Comparison of ENCODE assay signal across 16 cellular contexts in genomic region chr7:14962778-14963177, GRCh38.
A peak's percentile ranks its signal among the peaks of the same experiment; 100 is the strongest.
DNase-seq lines count a peak whose midpoint lies in the region; ATAC-seq, FAIRE-seq and TF ChIP-seq lines count a peak whose summit lies in the region.
"Had no signal": no experiment of that assay in that cellular context is flagged by ENCODE, and none has a peak within 500 bp of the region (broad histone marks: within the 10 kb centered on the region; RNA-seq: fewer than 3 reads in every experiment).

No MANE protein-coding gene starts in this region.

- no peaks in the 10 kb centered on the region for H3K79me2 ChIP-seq in HepG2 (ENCODE audit: insufficient read depth, low read length)

- in situ Hi-C loops in HepG2 (cut with HindIII; ENCODE audit: extremely low pct_ligation_motif_present, low pct_unique_long_range_greater_than_20kb) = no loop called here

- POLR2A ChIA-PET in HepG2 (lab: Yijun Ruan, JAX) = no interaction called here

- H3K27me3 ChIP-seq in liver (ENCODE audit: control insufficient read depth in 4 of 4, insufficient read depth in 4 of 4, low read length in 3 of 4) (no peaks in the 10 kb centered on the region), HepG2 (ENCODE audit: control insufficient read depth in 1 of 2, insufficient read depth in 2 of 2, low read length in 2 of 2) (no peaks in the 10 kb centered on the region), adipocyte (replicated peaks; ENCODE audit: control insufficient read depth, insufficient read depth, low read length) (no peaks in the 10 kb centered on the region), muscle layer of colon (ENCODE audit: control insufficient read depth in 1 of 2, insufficient read depth in 2 of 2, low read length in 2 of 2) (no peaks in the 10 kb centered on the region), vagina (no peaks in the 10 kb centered on the region)
- H3K27me3 ChIP-seq: SJSA1 had no signal

- TF ChIP-seq CTCF in liver (IDR thresholded peaks at IDR 0.05; ENCODE audit: low read depth, low read length, missing input control) (no peak), HepG2 (CRISPR knock-in tag; IDR thresholded peaks at IDR 0.05) (no peak), vagina (IDR thresholded peaks at IDR 0.05) (no peak)

- H3K4me2 ChIP-seq in HepG2 (ENCODE audit: low read depth, low read length) = no peak overlapping the region

- FAIRE-seq in HepG2 (lab: Jason Lieb, UNC) = no peak

- H3K4me3 ChIP-seq in liver (ENCODE audit: low read depth in 1 of 3, low read length in 3 of 3) (peak overlapping the region in 2 of 3 donors; percentile 45 to 53), HepG2 (replicated peaks in 1 of 3; ENCODE audit: insufficient read depth in 1 of 3, low read depth in 2 of 3, low read length in 3 of 3) (no peak overlapping the region), adipocyte (ENCODE audit: low read length) (peak overlapping the region; percentile 45), muscle layer of colon (ENCODE audit: low read depth in 1 of 2, low read length in 2 of 2) (peak overlapping the region; percentile 21 to 35), vagina (no peak overlapping the region)
- H3K4me3 ChIP-seq: SJSA1 had no signal

- H3K27ac ChIP-seq in liver (ENCODE audit: low read depth in 1 of 2, low read length in 2 of 2) = no peak overlapping the region
- H3K27ac ChIP-seq in HepG2 (ENCODE audit: extremely low read length, insufficient read depth, low read length) = no peak overlapping the region
- no peak overlapping the region for H3K27ac ChIP-seq in muscle layer of colon (ENCODE audit: low read depth, low read length)
- H3K27ac ChIP-seq in vagina = no peak overlapping the region
- H3K27ac ChIP-seq: C4-2B, SJSA1 had no signal

- H3K4me1 ChIP-seq in liver (ENCODE audit: control insufficient read depth in 4 of 4, insufficient read depth in 4 of 4, low read length in 3 of 4) = no peaks in the 10 kb centered on the region
- H3K4me1 ChIP-seq in HepG2 (ENCODE audit: insufficient read depth, low read length) = no peaks in the 10 kb centered on the region
- no peaks in the 10 kb centered on the region for H3K4me1 ChIP-seq in adipocyte (ENCODE audit: control insufficient read depth, insufficient read depth, low read length)
- H3K4me1 ChIP-seq in muscle layer of colon (ENCODE audit: insufficient read depth, low read length) = no peaks in the 10 kb centered on the region
- H3K4me1 ChIP-seq in vagina = no peaks in the 10 kb centered on the region
- H3K4me1 ChIP-seq: SJSA1 had no signal

- ATAC-seq in HepG2 (no peak), GM21723 (IDR thresholded peaks at IDR 0.05; ENCODE audit: unreplicated experiment) (no peak), GM19455 (IDR thresholded peaks at IDR 0.05; ENCODE audit: unreplicated experiment) (no peak)

- no peaks in the 10 kb centered on the region for H4K20me1 ChIP-seq in HepG2 (ENCODE audit: insufficient read depth, low read length)

- intact Hi-C loops in HepG2 (cut with micrococcal nuclease; ENCODE audit: unreplicated experiment) = no loop called here
- intact Hi-C loops in vagina (cut with DNase I) = no loop called here

- DNase-seq in HepG2 (ENCODE audit: low spot score) = no peak
- DNase-seq in adipocyte (ENCODE audit: low read depth) = no peak
- DNase-seq in NCI-H2227 treated with DMSO at 0.1 percent for 48 hours (lab: John Stamatoyannopoulos, UW) = no peak
- DNase-seq in vagina (ENCODE audit: extremely low spot score in 2 of 2) = no peak
- DNase-seq: EL, KBM-7, NCI-H1930, NCI-H510A treated with DMSO at 0.1 percent for 48 hours, RPMI8226, SW 1271 had no signal

- no peaks in the 10 kb centered on the region for H3K36me3 ChIP-seq in liver (ENCODE audit: control insufficient read depth in 4 of 4, insufficient read depth in 3 of 4, low read depth in 1 of 4, low read length in 3 of 4)
- H3K36me3 ChIP-seq in HepG2 (replicated peaks in 1 of 2; ENCODE audit: control insufficient read depth in 1 of 2, insufficient read depth in 2 of 2, low read length in 2 of 2) = no peaks in the 10 kb centered on the region
- H3K36me3 ChIP-seq in adipocyte (ENCODE audit: control insufficient read depth, insufficient read depth, low read length, severe bottlenecking) = no peaks in the 10 kb centered on the region
- no peaks in the 10 kb centered on the region for H3K36me3 ChIP-seq in muscle layer of colon (ENCODE audit: insufficient read depth, low read length)
- no peaks in the 10 kb centered on the region for H3K36me3 ChIP-seq in vagina
- H3K36me3 ChIP-seq: SJSA1 had no signal

- TF ChIP-seq RAD21 in liver (IDR thresholded peaks at IDR 0.05) (no peak), HepG2 (CRISPR knock-in tag; IDR thresholded peaks at IDR 0.05) (no peak)

- 41% methylated on average over 2 of the region's 2 CpGs for WGBS in liver
- WGBS in HepG2 (ENCODE audit: low lambda C conversion rate) = 3% methylated on average over 2 of the region's 2 CpGs

- no peak overlapping the region for H2AFZ ChIP-seq in HepG2 (ENCODE audit: low read length)

- CTCF ChIA-PET in HepG2 (lab: Yijun Ruan, JAX; ENCODE audit: low intra/inter-chr PET ratio, low total read pairs) = no interaction called here

- H3K9me3 ChIP-seq in liver (ENCODE audit: control insufficient read depth in 4 of 4, low read length in 3 of 4) (no peaks in the 10 kb centered on the region), HepG2 (ENCODE audit: low read length) (no peaks in the 10 kb centered on the region), adipocyte (ENCODE audit: control insufficient read depth, low read length) (no peaks in the 10 kb centered on the region), muscle layer of colon (ENCODE audit: low read length) (no peaks in the 10 kb centered on the region), vagina (no peaks in the 10 kb centered on the region)
- H3K9me3 ChIP-seq: SJSA1 had no signal

- H3K9ac ChIP-seq in liver (ENCODE audit: low read depth in 1 of 2, low read length in 2 of 2) = no peak overlapping the region
- H3K9ac ChIP-seq in HepG2 (ENCODE audit: insufficient read depth, low read depth, low read length) = no peak overlapping the region
- no peak overlapping the region for H3K9ac ChIP-seq in adipocyte (ENCODE audit: low read length)
- no peak overlapping the region for H3K9ac ChIP-seq in muscle layer of colon (ENCODE audit: low read length)

- TF ChIP-seq POLR2A in HepG2 (IDR thresholded peaks at IDR 0.05; ENCODE audit: insufficient read depth in 1 of 2, low read depth in 2 of 2, low read length in 2 of 2) = no peak
- no peak for TF ChIP-seq POLR2A in vagina (IDR thresholded peaks at IDR 0.05)

- TF ChIP-seq EP300 in HepG2 (IDR thresholded peaks at IDR 0.05; ENCODE audit: low read depth in 2 of 2, low read length in 2 of 2) (no peak), HepG2 (CRISPR knock-in tag; IDR thresholded peaks at IDR 0.05; ENCODE audit: borderline replicate concordance) (no peak)

- BruUV-seq in HepG2 (replicated peaks; lab: Mats Ljungman, UMichigan) = no TSS peak

TF ChIP-seq in liver, 16 proteins besides CTCF, POLR2A, EP300 and RAD21 (continues in another document):
- TF ChIP-seq RXRA (IDR thresholded peaks at IDR 0.05) (no peak), SP1 (IDR thresholded peaks at IDR 0.05) (no peak), YY1 (IDR thresholded peaks at IDR 0.05) (no peak), TAF1 (conservative IDR thresholded peaks at IDR 0.05) (no peak), HNF4A (conservative IDR thresholded peaks at IDR 0.05) (no peak), EGR1 (IDR thresholded peaks at IDR 0.05; ENCODE audit: low read depth in 2 of 2) (no peak), ZBTB33 (IDR thresholded peaks at IDR 0.05) (no peak), GABPA (IDR thresholded peaks at IDR 0.05 in 1 of 2, conservative IDR thresholded peaks at IDR 0.05 in 1 of 2) (no peak), FOXA2 (IDR thresholded peaks at IDR 0.05) (no peak), FOXA1 (IDR thresholded peaks at IDR 0.05) (no peak)

TF ChIP-seq in HepG2, 621 proteins besides CTCF, POLR2A, EP300 and RAD21:
- TF ChIP-seq PAF1 (CRISPR knock-in tag; IDR thresholded peaks at IDR 0.05) (no peak), TFDP2 (CRISPR knock-in tag; IDR thresholded peaks at IDR 0.05) (no peak), ZNF772 (CRISPR knock-in tag; IDR thresholded peaks at IDR 0.05) (no peak), SSRP1 (CRISPR knock-in tag; IDR thresholded peaks at IDR 0.05) (no peak), ZNF777 (CRISPR knock-in tag; IDR thresholded peaks at IDR 0.05) (no peak)
TF ChIP-seq in HepG2: peak in this region for 0.

Comparison
In these comparisons a context has a peak if more than half of its experiments do, and no peak if none do; other contexts are left out.
1. H3K4me3 ChIP-seq: peak in liver (2 of 3), adipocyte (single experiment) and muscle layer of colon (2 of 2); none in HepG2 (0 of 3) and vagina (0 of 2).